In the genomic region with DNA sequence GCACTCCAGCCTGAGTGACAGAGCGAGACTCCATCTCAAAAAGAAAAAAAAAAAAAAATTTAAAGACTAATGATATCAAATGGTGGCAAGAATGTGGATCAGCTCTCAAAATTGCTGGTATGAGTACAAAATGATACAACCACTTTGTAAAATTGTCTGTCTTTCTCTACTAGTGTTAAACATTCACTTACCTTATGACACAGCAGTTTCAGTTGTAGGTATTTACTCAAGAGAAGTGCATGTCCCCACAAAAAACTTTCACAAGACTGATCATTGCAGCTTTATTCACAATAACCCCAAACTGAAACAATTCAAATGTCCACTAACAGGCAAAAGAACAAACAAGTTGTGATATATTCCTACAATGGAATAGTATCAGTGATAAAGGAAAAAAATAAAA, we compare ENCODE assay signal across 15 cellular contexts. TPM values are rescaled to one million over a fixed set of nuclear protein-coding genes. Genes with fewer than 3 reads are reported as not detected.
DNase-seq lines count a peak whose midpoint lies in the region; ATAC-seq and TF ChIP-seq lines count a peak whose summit lies in the region.
"Had no signal": no experiment of that assay in that cellular context is flagged by ENCODE, and none has a peak within 500 bp of the region (broad histone marks: within the 10 kb centered on the region; RNA-seq: fewer than 3 reads in every experiment).

No MANE protein-coding gene starts in this region.

- intact Hi-C loops in right lobe of liver (cut with DNase I) = loop anchor here in 1 of 2 donors (10.0 kb wide), 1 partner anchor 191 kb away; no protein-coding TSS in a partner anchor
- intact Hi-C loops in naive thymus-derived CD4-positive, alpha-beta T cell (cut with micrococcal nuclease) = no loop called here

- no peaks in the 10 kb centered on the region for H3K9me3 ChIP-seq in right lobe of liver
- H3K9me3 ChIP-seq in naive thymus-derived CD4-positive, alpha-beta T cell (ENCODE audit: control insufficient read depth in 2 of 3, low read length in 3 of 3) = no peaks in the 10 kb centered on the region
- H3K9me3 ChIP-seq: tibial artery had no signal

- no peak overlapping the region for H3K4me3 Mint-ChIP-seq in naive thymus-derived CD4-positive, alpha-beta T cell

- CTCF ChIA-PET in naive thymus-derived CD4-positive, alpha-beta T cell (lab: Charles Lee) = no interaction called here

- no peak for DNase-seq in right lobe of liver
- DNase-seq in naive thymus-derived CD4-positive, alpha-beta T cell = no peak
- DNase-seq in SK-N-DZ (ENCODE audit: low spot score) = no peak
- DNase-seq in stimulated activated naive CD4-positive, alpha-beta T cell treated with Interleukin-2 at 50 U/mL for 16 hours (lab: John Stamatoyannopoulos, UW) = no peak
- DNase-seq: DMS 273 treated with DMSO at 0.1 percent for 48 hours; left cardiac atrium; NCI-H2107; NCI-H748 treated with DMSO at 0.1 percent for 48 hours; stimulated activated CD4-positive, alpha-beta T cell treated with anti-CD3 and anti-CD28 coated beads, Interleukin-4, amount 100 ng/mL, for 24 hours; tibial artery had no signal

- no peak overlapping the region for H3K4me3 ChIP-seq in right lobe of liver
- no peak overlapping the region for H3K4me3 ChIP-seq in naive thymus-derived CD4-positive, alpha-beta T cell (ENCODE audit: low read length)
- H3K4me3 ChIP-seq: tibial artery had no signal

- no peaks in the 10 kb centered on the region for H3K36me3 ChIP-seq in right lobe of liver
- no peaks in the 10 kb centered on the region for H3K36me3 ChIP-seq in naive thymus-derived CD4-positive, alpha-beta T cell (ENCODE audit: control insufficient read depth in 2 of 3, insufficient read depth in 3 of 3, low read length in 3 of 3)
- H3K36me3 ChIP-seq: tibial artery had no signal

- no peaks in the 10 kb centered on the region for H3K27me3 ChIP-seq in right lobe of liver
- H3K27me3 ChIP-seq in naive thymus-derived CD4-positive, alpha-beta T cell (ENCODE audit: control insufficient read depth in 2 of 2, insufficient read depth in 2 of 2, low read length in 2 of 2) = peaks cover 0 to 3% of the 10 kb centered on the region in 2 donors
- H3K27me3 ChIP-seq: tibial artery had no signal

- peaks cover 14 to 36% (median 28%) of the 10 kb centered on the region in 5 donors for H3K27me3 Mint-ChIP-seq in naive thymus-derived CD4-positive, alpha-beta T cell

- no peaks in the 10 kb centered on the region for H3K36me3 Mint-ChIP-seq in naive thymus-derived CD4-positive, alpha-beta T cell

- H3K9me3 Mint-ChIP-seq in naive thymus-derived CD4-positive, alpha-beta T cell = no peaks in the 10 kb centered on the region
- H3K9me3 Mint-ChIP-seq: activated T-helper 2 cell treated with anti-CD3 and anti-CD28 coated beads, Interferon-gamma antibody, Interleukin-2, Interleukin-4, amounts not matched to agents 10 μg/mL and 5 μg/mL and 100 μg/mL, durations not matched to agents 14 hours and 24 hours and 36 hours had no signal

- H3K27ac Mint-ChIP-seq in naive thymus-derived CD4-positive, alpha-beta T cell = no peak overlapping the region
- H3K27ac Mint-ChIP-seq: activated T-helper 2 cell treated with anti-CD3 and anti-CD28 coated beads, Interferon-gamma antibody, Interleukin-2, Interleukin-4, amounts not matched to agents 10 μg/mL and 5 μg/mL and 100 μg/mL, durations not matched to agents 14 hours and 24 hours and 36 hours had no signal

- 89% methylated on average over 1 of the region's 1 CpG for WGBS in right lobe of liver (ENCODE audit: insufficient coverage, low coverage, low lambda C conversion rate, missing lambda C conversion rate)

- POLR2A ChIA-PET in naive thymus-derived CD4-positive, alpha-beta T cell (lab: Charles Lee) = no interaction called here

- H3K4me1 Mint-ChIP-seq in naive thymus-derived CD4-positive, alpha-beta T cell = no peaks in the 10 kb centered on the region

- no peak for TF ChIP-seq CTCF in right lobe of liver (IDR thresholded peaks at IDR 0.05)

- peak; percentile 62 for ATAC-seq in GM19025 (IDR thresholded peaks at IDR 0.05; ENCODE audit: low read depth, unreplicated experiment)
- ATAC-seq in GM21786 (IDR thresholded peaks at IDR 0.05; ENCODE audit: unreplicated experiment) = peak; percentile 71
- peak; percentile 77 for ATAC-seq in HG03159 (IDR thresholded peaks at IDR 0.05; ENCODE audit: unreplicated experiment)
- ATAC-seq in right lobe of liver = peak; percentile 28 to 83 (median 59)
- no peak for ATAC-seq in naive thymus-derived CD4-positive, alpha-beta T cell
- ATAC-seq in HG03457 (IDR thresholded peaks at IDR 0.05; ENCODE audit: unreplicated experiment) = no peak
- ATAC-seq: left cardiac atrium had no signal

- no peaks in the 10 kb centered on the region for H3K4me1 ChIP-seq in right lobe of liver
- no peaks in the 10 kb centered on the region for H3K4me1 ChIP-seq in naive thymus-derived CD4-positive, alpha-beta T cell (ENCODE audit: control insufficient read depth in 2 of 2, insufficient read depth in 2 of 2, low read length in 2 of 2)
- H3K4me1 ChIP-seq: tibial artery had no signal

- no peak for TF ChIP-seq POLR2A in right lobe of liver (IDR thresholded peaks at IDR 0.05)

- H3K27ac ChIP-seq in right lobe of liver = no peak overlapping the region
- no peak overlapping the region for H3K27ac ChIP-seq in naive thymus-derived CD4-positive, alpha-beta T cell (ENCODE audit: low read depth, low read length)
- H3K27ac ChIP-seq: tibial artery had no signal

RNA-seq across cellular contexts. Expression of a gene that starts 14.7 kb away (rescaled TPM):
- 1 to 10 TPM; 4.2 to 8.0 (median 6.9) TPM for total RNA-seq in right lobe of liver
- 10 to 100 TPM in 3 of 5 experiments, 1 to 10 TPM in 2; 4.4 to 31.0 (median 22.1) TPM for total RNA-seq in naive thymus-derived CD4-positive, alpha-beta T cell
- 10 to 100 TPM; 29.3 to 32.7 TPM for polyA plus RNA-seq in naive thymus-derived CD4-positive, alpha-beta T cell
- polyA plus RNA-seq in SK-N-DZ (2014; cell fraction: cytosol; rRNA removed) = 71.5 and 81.0 TPM in 2 replicates
- 45.3 and 51.9 TPM in 2 replicates for polyA plus RNA-seq in SK-N-DZ (2014; cell fraction: nucleus; rRNA removed)

RNA-seq across cellular contexts. Expression of a gene that starts 50.3 kb away (rescaled TPM):
- total RNA-seq in right lobe of liver = 1 to 10 TPM; 2.3 to 5.3 (median 3.9) TPM
- 10 to 100 TPM in 2 of 5 experiments, 1 to 10 TPM in 3; 5.2 to 17.6 (median 7.1) TPM for total RNA-seq in naive thymus-derived CD4-positive, alpha-beta T cell
- polyA plus RNA-seq in naive thymus-derived CD4-positive, alpha-beta T cell = 1 to 10 TPM; 5.1 to 6.2 TPM
- polyA plus RNA-seq in SK-N-DZ (2014; cell fraction: cytosol; rRNA removed) = 13.0 and 17.4 TPM in 2 replicates
- 8.1 and 10.7 TPM in 2 replicates for polyA plus RNA-seq in SK-N-DZ (2014; cell fraction: nucleus; rRNA removed)

RNA-seq across cellular contexts. Expression of a gene that starts 50.4 kb away (rescaled TPM):
- total RNA-seq in right lobe of liver = 1 to 10 TPM; 1.2 to 7.7 (median 2.0) TPM
- total RNA-seq in naive thymus-derived CD4-positive, alpha-beta T cell = 1 to 10 TPM in 3 of 5 experiments, under 1 TPM in 2; 0.51 to 3.0 (median 1.5) TPM
- polyA plus RNA-seq in naive thymus-derived CD4-positive, alpha-beta T cell = under 1 TPM; 0.77 to 0.87 TPM
- 8.1 and 16.0 TPM in 2 replicates for polyA plus RNA-seq in SK-N-DZ (2014; cell fraction: cytosol; rRNA removed)
- polyA plus RNA-seq in SK-N-DZ (2014; cell fraction: nucleus; rRNA removed) = 10.6 and 14.3 TPM in 2 replicates

Comparison
In these comparisons a context has a peak if more than half of its experiments do, and no peak if none do; other contexts are left out.
1. ATAC-seq: peak in GM19025 (single experiment), GM21786 (single experiment), HG03159 (single experiment) and right lobe of liver (4 of 4); none in naive thymus-derived CD4-positive, alpha-beta T cell (single experiment) and HG03457 (single experiment).